In the genomic region with DNA sequence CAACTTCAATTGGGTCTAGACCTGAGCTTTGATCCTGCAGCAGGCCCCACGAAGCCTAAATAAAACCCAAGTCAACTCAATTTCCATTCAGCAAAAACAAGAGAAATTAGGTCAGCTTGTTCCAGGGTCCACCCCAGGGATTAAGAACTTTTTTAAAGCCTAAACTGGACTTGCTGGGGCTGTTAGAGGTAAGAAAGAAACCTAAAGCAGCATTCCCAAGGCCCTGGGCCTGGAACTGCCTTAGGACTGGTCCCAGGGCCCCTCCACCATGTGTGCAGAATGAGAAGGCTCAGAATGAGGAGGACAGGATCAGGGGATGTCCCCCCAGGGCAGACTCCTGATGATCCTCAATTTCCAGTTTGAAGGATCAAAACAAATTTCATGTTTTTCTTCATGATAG, we compare ENCODE assay signal across 1 cellular context.
TF ChIP-seq lines count a peak whose summit lies in the region.

No MANE protein-coding gene starts in this region.

TF ChIP-seq in IMR-90, 13 proteins besides CTCF, POLR2A, EP300 and RAD21:
- TF ChIP-seq MXI1 (IDR thresholded peaks at IDR 0.05; ENCODE audit: borderline replicate concordance, low read depth, low read length) (no peak), CEBPB (IDR thresholded peaks at IDR 0.05; ENCODE audit: low read depth, low read length) (no peak), BHLHE40 (IDR thresholded peaks at IDR 0.05; ENCODE audit: low read depth, low read length) (no peak), CHD1 (IDR thresholded peaks at IDR 0.05; ENCODE audit: low read depth, low read length) (no peak), SMC3 (IDR thresholded peaks at IDR 0.05; ENCODE audit: low read depth, low read length) (no peak), MAZ (IDR thresholded peaks at IDR 0.05; ENCODE audit: borderline replicate concordance, low read depth, low read length) (no peak), MAFK (IDR thresholded peaks at IDR 0.05; ENCODE audit: low read depth, low read length) (no peak), RFX5 (IDR thresholded peaks at IDR 0.05; ENCODE audit: low read depth, low read length) (no peak), NFE2L2 (IDR thresholded peaks at IDR 0.05; ENCODE audit: low read depth, low read length) (no peak), RCOR1 (IDR thresholded peaks at IDR 0.05; ENCODE audit: insufficient replicate concordance, low read length) (no peak), FOS (IDR thresholded peaks at IDR 0.05; ENCODE audit: low read depth, low read length) (no peak)
- TF ChIP-seq, protein P1, sequence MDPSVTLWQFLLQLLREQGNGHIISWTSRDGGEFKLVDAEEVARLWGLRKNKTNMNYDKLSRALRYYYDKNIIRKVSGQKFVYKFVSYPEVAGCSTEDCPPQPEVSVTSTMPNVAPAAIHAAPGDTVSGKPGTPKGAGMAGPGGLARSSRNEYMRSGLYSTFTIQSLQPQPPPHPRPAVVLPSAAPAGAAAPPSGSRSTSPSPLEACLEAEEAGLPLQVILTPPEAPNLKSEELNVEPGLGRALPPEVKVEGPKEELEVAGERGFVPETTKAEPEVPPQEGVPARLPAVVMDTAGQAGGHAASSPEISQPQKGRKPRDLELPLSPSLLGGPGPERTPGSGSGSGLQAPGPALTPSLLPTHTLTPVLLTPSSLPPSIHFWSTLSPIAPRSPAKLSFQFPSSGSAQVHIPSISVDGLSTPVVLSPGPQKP (IDR thresholded peaks at IDR 0.05; ENCODE audit: borderline replicate concordance, low read depth, low read length) = no peak
- TF ChIP-seq, protein P2, sequence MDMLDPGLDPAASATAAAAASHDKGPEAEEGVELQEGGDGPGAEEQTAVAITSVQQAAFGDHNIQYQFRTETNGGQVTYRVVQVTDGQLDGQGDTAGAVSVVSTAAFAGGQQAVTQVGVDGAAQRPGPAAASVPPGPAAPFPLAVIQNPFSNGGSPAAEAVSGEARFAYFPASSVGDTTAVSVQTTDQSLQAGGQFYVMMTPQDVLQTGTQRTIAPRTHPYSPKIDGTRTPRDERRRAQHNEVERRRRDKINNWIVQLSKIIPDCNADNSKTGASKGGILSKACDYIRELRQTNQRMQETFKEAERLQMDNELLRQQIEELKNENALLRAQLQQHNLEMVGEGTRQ (IDR thresholded peaks at IDR 0.05; ENCODE audit: low read depth, low read length) = no peak
TF ChIP-seq in IMR-90: peak in this region for 0.
